8 cellular contexts compared by ENCODE assay signal in the genomic region with DNA sequence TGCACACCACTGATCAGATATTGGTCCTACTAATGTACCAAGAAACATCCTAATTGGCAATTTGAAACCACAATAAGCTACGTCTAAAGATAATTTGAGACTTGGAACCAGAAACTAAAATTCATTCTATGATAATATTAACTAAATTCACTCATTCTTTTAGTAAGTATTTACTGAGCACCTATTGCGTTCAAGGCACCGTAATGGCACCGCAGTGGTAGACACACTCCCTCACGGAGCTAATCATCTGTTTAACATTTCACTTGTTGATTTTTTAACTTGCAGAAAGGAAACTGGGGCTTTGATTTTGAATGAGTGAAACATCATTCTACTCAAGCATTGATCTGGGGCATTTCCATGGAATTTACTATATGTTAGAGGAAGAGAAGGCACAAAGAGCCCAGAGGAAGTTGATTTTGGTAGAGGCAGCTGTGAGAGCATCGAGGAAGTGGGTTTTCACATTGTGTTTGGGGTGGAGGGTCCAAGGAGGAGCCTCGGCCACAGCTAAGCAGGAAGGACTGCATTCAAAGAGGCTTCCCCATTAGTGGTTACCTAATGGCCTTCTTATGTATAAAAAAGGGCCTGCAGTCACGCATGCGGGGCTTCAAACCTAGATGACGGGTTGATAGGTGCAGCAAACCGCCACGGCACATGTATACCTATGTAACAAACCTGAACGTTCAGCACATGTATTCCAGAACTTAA. TPM values are rescaled to one million over a fixed set of nuclear protein-coding genes. Genes with fewer than 3 reads are reported as not detected.
DNase-seq lines count a peak whose midpoint lies in the region; ATAC-seq and TF ChIP-seq lines count a peak whose summit lies in the region.

No MANE protein-coding gene starts in this region.

- peak overlapping the region; percentile 96 for H3K27ac Mint-ChIP-seq in activated T-cell treated with anti-CD3 and anti-CD28 coated beads, Interleukin-2, amount 50 U/mL, for 24 hours
- H3K27ac Mint-ChIP-seq in T-helper 17 cell = peak overlapping the region; percentile 100

- H3K4me1 ChIP-seq in foreskin keratinocyte (peaks cover 51% of the 10 kb centered on the region), thymus (ENCODE audit: control insufficient read depth, insufficient read depth, low read length) (peaks cover 70% of the 10 kb centered on the region)

- no peaks in the 10 kb centered on the region for H3K27me3 Mint-ChIP-seq in activated T-cell treated with anti-CD3 and anti-CD28 coated beads, Interleukin-2, amount 50 U/mL, for 24 hours
- H3K27me3 Mint-ChIP-seq in T-helper 17 cell = no peaks in the 10 kb centered on the region

- peak overlapping the region; percentile 68 for H3K4me3 Mint-ChIP-seq in activated T-cell treated with anti-CD3 and anti-CD28 coated beads, Interleukin-2, amount 50 U/mL, for 24 hours
- H3K4me3 Mint-ChIP-seq in T-helper 17 cell = peak overlapping the region; percentile 94

- peaks cover 92% of the 10 kb centered on the region for H3K4me1 Mint-ChIP-seq in activated T-cell treated with anti-CD3 and anti-CD28 coated beads, Interleukin-2, amount 50 U/mL, for 24 hours (ENCODE audit: low read depth)
- peaks cover 75% of the 10 kb centered on the region for H3K4me1 Mint-ChIP-seq in T-helper 17 cell

- H3K27me3 ChIP-seq in foreskin keratinocyte (no peaks in the 10 kb centered on the region), thymus (ENCODE audit: control insufficient read depth, insufficient read depth) (no peaks in the 10 kb centered on the region)

- ATAC-seq in T-helper 17 cell (peak; percentile 7), foreskin keratinocyte (no peak)

- H3K9me3 ChIP-seq in T-helper 17 cell (ENCODE audit: control insufficient read depth, low read length, poor library complexity, severe bottlenecking) (no peaks in the 10 kb centered on the region), thymus (ENCODE audit: control insufficient read depth) (no peaks in the 10 kb centered on the region)

- peaks cover 4% of the 10 kb centered on the region for H3K36me3 ChIP-seq in thymus (ENCODE audit: control insufficient read depth, insufficient read depth)

- DNase-seq in activated T-cell treated with anti-CD3 and anti-CD28 coated beads, Interleukin-2, amount 50 U/mL, for 24 hours = peak; percentile 50
- DNase-seq in activated T-cell treated with anti-CD3 and anti-CD28 coated beads for 4 hours (no peak), T-helper 17 cell (peak in 2 of 3 donors; percentile 30 to 40), foreskin keratinocyte (no peak), GM03348 (ENCODE audit: low spot score) (no peak), epidermal melanocyte (ENCODE audit: insufficient read length, low spot score) (no peak), NCI-H1092 treated with DMSO at 0.1 percent for 48 hours (lab: John Stamatoyannopoulos, UW) (no peak)

- WGBS in thymus = 29% methylated on average over 13 of the region's 13 CpGs

- peaks cover 47% of the 10 kb centered on the region for H3K36me3 Mint-ChIP-seq in activated T-cell treated with anti-CD3 and anti-CD28 coated beads, Interleukin-2, amount 50 U/mL, for 24 hours (ENCODE audit: low read depth)
- peaks cover 2% of the 10 kb centered on the region for H3K36me3 Mint-ChIP-seq in T-helper 17 cell (ENCODE audit: low read depth)

- no peaks in the 10 kb centered on the region for H3K9me3 Mint-ChIP-seq in activated T-cell treated with anti-CD3 and anti-CD28 coated beads, Interleukin-2, amount 50 U/mL, for 24 hours

- H3K4me3 ChIP-seq in thymus (ENCODE audit: low read length) = peak overlapping the region; percentile 26

- H3K27ac ChIP-seq in foreskin keratinocyte (peak overlapping the region; percentile 76), thymus (ENCODE audit: low read depth) (peak overlapping the region; percentile 62)

- TF ChIP-seq CTCF in foreskin keratinocyte (conservative IDR thresholded peaks at IDR 0.05) = no peak

RNA-seq across cellular contexts. Expression of a gene that starts 7.1 kb away (rescaled TPM):
- total RNA-seq in T-helper 17 cell (100 to 1,000 TPM; 176 to 209 TPM), foreskin keratinocyte (31.1 and 34.8 TPM in 2 replicates)
- polyA plus RNA-seq in foreskin keratinocyte (10.7 and 12.9 TPM in 2 replicates), thymus (25.9 TPM)

Comparison
In these comparisons a context has a peak if more than half of its experiments do, and no peak if none do; other contexts are left out.
1. DNase-seq: peak in activated T-cell treated with anti-CD3 and anti-CD28 coated beads, Interleukin-2, amount 50 U/mL, for 24 hours (single experiment) and T-helper 17 cell (2 of 3); none in activated T-cell treated with anti-CD3 and anti-CD28 coated beads for 4 hours (single experiment), foreskin keratinocyte (0 of 2), GM03348 (single experiment), epidermal melanocyte (single experiment) and NCI-H1092 treated with DMSO at 0.1 percent for 48 hours (single experiment).